36 cellular contexts compared by ENCODE assay signal in the genomic region with DNA sequence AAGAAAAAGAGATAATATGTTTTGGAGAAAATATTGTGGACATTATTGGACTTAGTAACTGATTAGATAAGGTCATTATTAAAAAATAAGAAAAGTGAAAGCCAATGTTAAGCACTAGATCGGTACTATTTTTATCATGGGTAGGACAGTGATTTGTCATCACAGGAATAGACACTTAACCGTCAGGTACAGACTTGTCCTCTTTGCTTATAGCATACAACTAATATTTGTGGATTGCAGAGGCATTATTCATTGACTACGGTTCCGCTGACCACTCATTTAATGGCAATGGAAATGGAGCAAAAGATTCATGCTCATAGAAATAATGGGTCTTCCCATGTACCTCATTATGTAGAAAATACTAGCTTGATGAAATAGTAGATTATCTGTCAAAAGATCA.
"Had no signal": no experiment of that assay in that cellular context is flagged by ENCODE, and none has a peak within 500 bp of the region (broad histone marks: within the 10 kb centered on the region; RNA-seq: fewer than 3 reads in every experiment).

No MANE protein-coding gene starts in this region.

- H3K27me3 ChIP-seq: cardiac muscle cell, MG63, Peyer's patch had no signal

- H3K4me3 ChIP-seq: cardiac muscle cell, K562, MG63, Peyer's patch had no signal

- H3K36me3 ChIP-seq: cardiac muscle cell, MG63, Peyer's patch had no signal

- H3K9me3 ChIP-seq: MG63 had no signal

- ATAC-seq: activated CD8-positive, alpha-beta memory T cell treated with anti-CD3 and anti-CD28 coated beads, Interleukin-2, amount 10 ng/mL, durations not matched to agents 7 days and 5 days; activated naive CD8-positive, alpha-beta T cell treated with anti-CD3 and anti-CD28 coated beads, Interleukin-2, amount 50 U/mL, for 24 hours; K562; PC-3 had no signal

- H3K27me3 Mint-ChIP-seq: activated B cell treated with CpG ODN at 0.5 μM for 24 hours; activated CD4-positive, alpha-beta memory T cell treated with anti-CD3 and anti-CD28 coated beads, Interleukin-2, amount 10 ng/mL, durations not matched to agents 7 days and 5 days; activated CD8-positive, alpha-beta memory T cell treated with anti-CD3 and anti-CD28 coated beads, Interleukin-2, amount 10 ng/mL, durations not matched to agents 7 days and 5 days; activated naive CD4-positive, alpha-beta T cell treated with anti-CD3 and anti-CD28 coated beads, Interleukin-2, amount 10 ng/mL, durations not matched to agents 7 days and 5 days; activated naive CD8-positive, alpha-beta T cell; activated naive CD8-positive, alpha-beta T cell treated with anti-CD3 and anti-CD28 coated beads, Interleukin-2, amount 50 U/mL, for 24 hours; brain; central memory CD8-positive, alpha-beta T cell had no signal

- H3K4me3 Mint-ChIP-seq: activated B cell treated with CpG ODN at 0.5 μM for 24 hours; activated CD4-positive, alpha-beta memory T cell treated with anti-CD3 and anti-CD28 coated beads, Interleukin-2, amount 10 ng/mL, durations not matched to agents 7 days and 5 days; activated CD8-positive, alpha-beta memory T cell treated with anti-CD3 and anti-CD28 coated beads, Interleukin-2, amount 10 ng/mL, durations not matched to agents 7 days and 5 days; activated naive CD4-positive, alpha-beta T cell treated with anti-CD3 and anti-CD28 coated beads, Interleukin-2, amount 10 ng/mL, durations not matched to agents 7 days and 5 days; activated naive CD8-positive, alpha-beta T cell; activated naive CD8-positive, alpha-beta T cell treated with anti-CD3 and anti-CD28 coated beads, Interleukin-2, amount 50 U/mL, for 24 hours; brain; central memory CD8-positive, alpha-beta T cell had no signal

- H3K4me1 Mint-ChIP-seq: activated B cell treated with CpG ODN at 0.5 μM for 24 hours; activated CD4-positive, alpha-beta memory T cell treated with anti-CD3 and anti-CD28 coated beads, Interleukin-2, amount 10 ng/mL, durations not matched to agents 7 days and 5 days; activated CD8-positive, alpha-beta memory T cell treated with anti-CD3 and anti-CD28 coated beads, Interleukin-2, amount 10 ng/mL, durations not matched to agents 7 days and 5 days; activated naive CD4-positive, alpha-beta T cell treated with anti-CD3 and anti-CD28 coated beads, Interleukin-2, amount 10 ng/mL, durations not matched to agents 7 days and 5 days; activated naive CD8-positive, alpha-beta T cell treated with anti-CD3 and anti-CD28 coated beads, Interleukin-2, amount 50 U/mL, for 24 hours; central memory CD8-positive, alpha-beta T cell had no signal

- H3K9me3 Mint-ChIP-seq: activated B cell treated with CpG ODN at 0.5 μM for 24 hours; activated naive CD8-positive, alpha-beta T cell treated with anti-CD3 and anti-CD28 coated beads, Interleukin-2, amount 50 U/mL, for 24 hours had no signal

- DNase-seq: activated B cell treated with CpG ODN at 0.5 μM for 24 hours; activated CD4-positive, alpha-beta memory T cell treated with anti-CD3 and anti-CD28 coated beads, Interleukin-2, amount 10 ng/mL, durations not matched to agents 7 days and 5 days; activated CD4-positive, alpha-beta T cell treated with anti-CD3 and anti-CD28 coated beads for 1 hour; activated CD4-positive, alpha-beta T cell treated with anti-CD3 and anti-CD28 coated beads for 48 hours; activated CD8-positive, alpha-beta memory T cell treated with anti-CD3 and anti-CD28 coated beads for 24 hours; activated CD8-positive, alpha-beta memory T cell treated with anti-CD3 and anti-CD28 coated beads, Interleukin-2, amount 10 ng/mL, durations not matched to agents 7 days and 5 days; activated CD8-positive, alpha-beta memory T cell treated with anti-CD3 and anti-CD28 coated beads, Interleukin-2, amount 50 U/mL, for 48 hours; activated effector memory CD4-positive, alpha-beta T cell treated with Interleukin-2 at 50 U/mL for 16 hours; activated naive CD4-positive, alpha-beta T cell treated with anti-CD3 and anti-CD28 coated beads, Interleukin-2, amount 10 ng/mL, durations not matched to agents 7 days and 5 days; activated naive CD8-positive, alpha-beta T cell treated with anti-CD3 and anti-CD28 coated beads, Interleukin-2, amount 50 U/mL, for 24 hours; activated T-cell treated with anti-CD3 and anti-CD28 coated beads, Interleukin-2, amount 50 U/mL, for 48 hours; anterior cingulate cortex; MG63; NCI-H1048; NCI-H1105 treated with DMSO at 0.1 percent for 48 hours; NCI-H1436 treated with DMSO at 0.1 percent for 48 hours; NCI-H1694 treated with DMSO at 0.1 percent for 48 hours; NCI-H2029; NCI-H510A; NCI-H526; NCI-H748 treated with DMSO at 0.1 percent for 48 hours; NK-92 treated with Interleukin-12 subunit alpha and Interleukin-12 subunit beta, amount 100 ng/mL, for 24 hours; PC-3; Peyer's patch; Right ventricle myocardium superior; RPMI8226; SW 1271; T-helper 1 cell; T-helper 2 cell; T-helper 9 cell had no signal

- H3K27ac ChIP-seq: cardiac muscle cell, Peyer's patch, VCaP had no signal

- H3K27ac Mint-ChIP-seq: activated B cell treated with CpG ODN at 0.5 μM for 24 hours; activated CD4-positive, alpha-beta memory T cell treated with anti-CD3 and anti-CD28 coated beads, Interleukin-2, amount 10 ng/mL, durations not matched to agents 7 days and 5 days; activated CD8-positive, alpha-beta memory T cell treated with anti-CD3 and anti-CD28 coated beads, Interleukin-2, amount 10 ng/mL, durations not matched to agents 7 days and 5 days; activated naive CD4-positive, alpha-beta T cell treated with anti-CD3 and anti-CD28 coated beads, Interleukin-2, amount 10 ng/mL, durations not matched to agents 7 days and 5 days; activated naive CD8-positive, alpha-beta T cell; activated naive CD8-positive, alpha-beta T cell treated with anti-CD3 and anti-CD28 coated beads, Interleukin-2, amount 50 U/mL, for 24 hours; brain had no signal

- H3K4me1 ChIP-seq: Peyer's patch had no signal
